In genomic region chr12:41437578-41437977, GRCh38 we compare ENCODE assay signal across 16 cellular contexts.
A peak's percentile ranks its signal among the peaks of the same experiment; 100 is the strongest.
DNase-seq lines count a peak whose midpoint lies in the region; ATAC-seq and TF ChIP-seq lines count a peak whose summit lies in the region.
"Had no signal": no experiment of that assay in that cellular context is flagged by ENCODE, and none has a peak within 500 bp of the region (broad histone marks: within the 10 kb centered on the region; RNA-seq: fewer than 3 reads in every experiment).

No MANE protein-coding gene starts in this region.

- TF ChIP-seq CTCF in dorsolateral prefrontal cortex (IDR thresholded peaks at IDR 0.05 in 54 of 56, conservative IDR thresholded peaks at IDR 0.05 in 2 of 56; ENCODE audit: low read depth in 1 of 56, partially characterized antibody in 56 of 56), result no peak

- ATAC-seq in HG02870 (IDR thresholded peaks at IDR 0.05; ENCODE audit: unreplicated experiment), result no peak
- ATAC-seq in GM18511 (IDR thresholded peaks at IDR 0.05; ENCODE audit: unreplicated experiment), result no peak
- ATAC-seq: activated T-cell treated with anti-CD3 and anti-CD28 coated beads, Interleukin-2, amount 50 U/mL, for 4 hours had no signal

- peak overlapping the region; percentile 16 to 69 (median 49) for H3K4me3 ChIP-seq in dorsolateral prefrontal cortex
- H3K4me3 ChIP-seq: upper lobe of left lung had no signal

- intact Hi-C loops in dorsolateral prefrontal cortex (cut with DNase I), result loop anchor here in 1 of 2 donors (10.0 kb wide), 1 partner anchor 153 kb away; no protein-coding TSS in a partner anchor

- H3K27me3 ChIP-seq in dorsolateral prefrontal cortex, result no peaks in the 10 kb centered on the region
- H3K27me3 ChIP-seq: upper lobe of left lung had no signal

- peak overlapping the region in 49 of 59 donors; percentile 1 to 82 (median 53) for H3K27ac ChIP-seq in dorsolateral prefrontal cortex
- H3K27ac ChIP-seq: upper lobe of left lung had no signal

- DNase-seq in Ammon's horn (ENCODE audit: low spot score), result peak; percentile 67
- peak; percentile 86 for DNase-seq in NCI-H526 (lab: John Stamatoyannopoulos, UW)
- peak in 4 of 10 donors; percentile 29 to 46 (median 41) for DNase-seq in dorsolateral prefrontal cortex
- DNase-seq in midbrain (lab: John Stamatoyannopoulos, UW), result peak; percentile 27
- no peak for DNase-seq in NCI-H1048 (lab: John Stamatoyannopoulos, UW)
- no peak for DNase-seq in COLO829 (ENCODE audit: low spot score)
- DNase-seq: activated CD4-positive, alpha-beta T cell treated with anti-CD3 and anti-CD28 coated beads, Interleukin-2, amount 50 U/mL, for 4 hours; activated naive CD8-positive, alpha-beta T cell treated with anti-CD3 and anti-CD28 coated beads for 36 hours; activated T-cell treated with anti-CD3 and anti-CD28 coated beads, Interleukin-2, amount 50 U/mL, for 4 hours; cerebellar nuclear complex; HFFc6; IMR-90; NCI-H1105; upper lobe of left lung had no signal

Comparison
In these comparisons a context has a peak if more than half of its experiments do, and no peak if none do; other contexts are left out.
1. DNase-seq: peak in Ammon's horn (single experiment), NCI-H526 (2 of 2) and midbrain (single experiment); none in NCI-H1048 (single experiment) and COLO829 (single experiment).